ENCODE assay signal across 13 cellular contexts in genomic region chr10:124685251-124685650, GRCh38. TPM values are rescaled to one million over a fixed set of nuclear protein-coding genes. Genes with fewer than 3 reads are reported as not detected.
DNase-seq lines count a peak whose midpoint lies in the region; ATAC-seq and TF ChIP-seq lines count a peak whose summit lies in the region.
"Had no signal": no experiment of that assay in that cellular context is flagged by ENCODE, and none has a peak within 500 bp of the region (broad histone marks: within the 10 kb centered on the region; RNA-seq: fewer than 3 reads in every experiment).

No MANE protein-coding gene starts in this region.

- peak; percentile 42 for DNase-seq in activated CD8-positive, alpha-beta T cell treated with anti-CD3 and anti-CD28 coated beads for 36 hours
- DNase-seq in activated CD8-positive, alpha-beta T cell treated with anti-CD3 and anti-CD28 coated beads, Interleukin-2, amount 10 ng/mL, durations not matched to agents 7 days and 5 days, result no peak
- no peak for DNase-seq in central memory CD8-positive, alpha-beta T cell (ENCODE audit: low spot score in 2 of 2)
- peak in 1 of 2 donors; percentile 24 for DNase-seq in memory B cell (ENCODE audit: low spot score in 2 of 2)
- no peak for DNase-seq in tibial nerve (ENCODE audit: low spot score in 2 of 2)
- no peak for DNase-seq in AG20443 (ENCODE audit: low spot score)
- no peak for DNase-seq in SK-N-DZ (ENCODE audit: low spot score)
- DNase-seq in ureter (ENCODE audit: low spot score), result no peak
- DNase-seq: activated CD8-positive, alpha-beta memory T cell treated with anti-CD3 and anti-CD28 coated beads for 24 hours; kidney glomerular epithelial cell; NCI-H774; stimulated activated CD4-positive, alpha-beta T cell treated with anti-CD3 and anti-CD28 coated beads, Interleukin-2, amount 100 ng/mL, for 48 hours had no signal

- POLR2A ChIA-PET in activated CD8-positive, alpha-beta T cell treated with anti-CD3 and anti-CD28 coated beads for 36 hours (lab: Charles Lee), result interaction anchor here (0.8 to 1.8 kb wide), 5 partner anchors 13 to 34 kb away, joined by 3 to 5 read pairs (median 3); no protein-coding TSS in a partner anchor
- POLR2A ChIA-PET in activated CD8-positive, alpha-beta T cell treated with anti-CD3 and anti-CD28 coated beads, Interleukin-2, amount 10 ng/mL, durations not matched to agents 7 days and 5 days (lab: Charles Lee), result no interaction called here

- H3K9me3 ChIP-seq in tibial nerve, result no peaks in the 10 kb centered on the region
- H3K9me3 ChIP-seq: A549 had no signal

- H3K36me3 ChIP-seq in tibial nerve, result peaks cover 0 to 29% (median 0%) of the 10 kb centered on the region in 3 donors

- H3K4me1 Mint-ChIP-seq in activated CD8-positive, alpha-beta T cell treated with anti-CD3 and anti-CD28 coated beads for 36 hours (ENCODE audit: low read depth), result peaks cover 71% of the 10 kb centered on the region
- peaks cover 62% of the 10 kb centered on the region for H3K4me1 Mint-ChIP-seq in activated CD8-positive, alpha-beta T cell treated with anti-CD3 and anti-CD28 coated beads, Interleukin-2, amount 10 ng/mL, durations not matched to agents 7 days and 5 days (ENCODE audit: low read depth)
- peaks cover 78% of the 10 kb centered on the region for H3K4me1 Mint-ChIP-seq in central memory CD8-positive, alpha-beta T cell
- H3K4me1 Mint-ChIP-seq in memory B cell, result peaks cover 42% of the 10 kb centered on the region

- peak in 1 of 2 donors; percentile 28 for TF ChIP-seq POLR2A in tibial nerve (IDR thresholded peaks at IDR 0.05)

- WGBS in tibial nerve, 2 donors, result 63 to 66% methylated on average over 12 of the region's 12 CpGs

- no peaks in the 10 kb centered on the region for H3K27me3 Mint-ChIP-seq in activated CD8-positive, alpha-beta T cell treated with anti-CD3 and anti-CD28 coated beads for 36 hours
- no peaks in the 10 kb centered on the region for H3K27me3 Mint-ChIP-seq in activated CD8-positive, alpha-beta T cell treated with anti-CD3 and anti-CD28 coated beads, Interleukin-2, amount 10 ng/mL, durations not matched to agents 7 days and 5 days (ENCODE audit: low read depth)
- no peaks in the 10 kb centered on the region for H3K27me3 Mint-ChIP-seq in central memory CD8-positive, alpha-beta T cell
- H3K27me3 Mint-ChIP-seq in memory B cell, result no peaks in the 10 kb centered on the region

- TF ChIP-seq CTCF in activated CD8-positive, alpha-beta T cell treated with anti-CD3 and anti-CD28 coated beads for 36 hours (IDR thresholded peaks at IDR 0.05), result peak; percentile 15
- TF ChIP-seq CTCF in tibial nerve (IDR thresholded peaks at IDR 0.05), result no peak

- no peak for ATAC-seq in activated CD8-positive, alpha-beta T cell treated with anti-CD3 and anti-CD28 coated beads for 36 hours
- no peak for ATAC-seq in activated CD8-positive, alpha-beta T cell treated with anti-CD3 and anti-CD28 coated beads, Interleukin-2, amount 10 ng/mL, durations not matched to agents 7 days and 5 days
- ATAC-seq in central memory CD8-positive, alpha-beta T cell (replicated peaks; ENCODE audit: extremely low read depth, poor library complexity, severe bottlenecking), result no peak
- peak; percentile 73 for ATAC-seq in memory B cell (ENCODE audit: low read depth)
- ATAC-seq: A549 had no signal

- peaks cover 48% of the 10 kb centered on the region for H3K36me3 Mint-ChIP-seq in activated CD8-positive, alpha-beta T cell treated with anti-CD3 and anti-CD28 coated beads for 36 hours (ENCODE audit: low read depth)
- H3K36me3 Mint-ChIP-seq in activated CD8-positive, alpha-beta T cell treated with anti-CD3 and anti-CD28 coated beads, Interleukin-2, amount 10 ng/mL, durations not matched to agents 7 days and 5 days (ENCODE audit: low read depth), result peaks cover 56% of the 10 kb centered on the region
- peaks cover 33% of the 10 kb centered on the region for H3K36me3 Mint-ChIP-seq in central memory CD8-positive, alpha-beta T cell (ENCODE audit: insufficient read depth)
- H3K36me3 Mint-ChIP-seq in memory B cell, result peaks cover 15% of the 10 kb centered on the region

- peak overlapping the region; percentile 69 to 95 (median 92) for H3K27ac ChIP-seq in tibial nerve
- H3K27ac ChIP-seq: A549 had no signal

- CTCF ChIA-PET in activated CD8-positive, alpha-beta T cell treated with anti-CD3 and anti-CD28 coated beads for 36 hours (lab: Charles Lee), result interaction anchor here (0.9 to 5.1 kb wide), 8 partner anchors 8 to 58 kb away, joined by 3 to 54 read pairs (median 5); no protein-coding TSS in a partner anchor
- CTCF ChIA-PET in activated CD8-positive, alpha-beta T cell treated with anti-CD3 and anti-CD28 coated beads, Interleukin-2, amount 10 ng/mL, durations not matched to agents 7 days and 5 days (lab: Charles Lee), result interaction anchor here (1.2 to 11.0 kb wide), 5 partner anchors 12 to 56 kb away, joined by 4 to 136 read pairs (median 25); no protein-coding TSS in a partner anchor

- no peaks in the 10 kb centered on the region for H3K27me3 ChIP-seq in tibial nerve

- peak overlapping the region; percentile 11 for H3K27ac Mint-ChIP-seq in activated CD8-positive, alpha-beta T cell treated with anti-CD3 and anti-CD28 coated beads for 36 hours
- H3K27ac Mint-ChIP-seq in activated CD8-positive, alpha-beta T cell treated with anti-CD3 and anti-CD28 coated beads, Interleukin-2, amount 10 ng/mL, durations not matched to agents 7 days and 5 days, result no peak overlapping the region
- H3K27ac Mint-ChIP-seq in central memory CD8-positive, alpha-beta T cell (ENCODE audit: low read depth), result peak overlapping the region; percentile 86
- H3K27ac Mint-ChIP-seq in memory B cell, result peak overlapping the region; percentile 65

- H3K9me3 Mint-ChIP-seq in activated CD8-positive, alpha-beta T cell treated with anti-CD3 and anti-CD28 coated beads for 36 hours, result no peaks in the 10 kb centered on the region
- no peaks in the 10 kb centered on the region for H3K9me3 Mint-ChIP-seq in activated CD8-positive, alpha-beta T cell treated with anti-CD3 and anti-CD28 coated beads, Interleukin-2, amount 10 ng/mL, durations not matched to agents 7 days and 5 days (ENCODE audit: insufficient read depth)
- H3K9me3 Mint-ChIP-seq in central memory CD8-positive, alpha-beta T cell, result no peaks in the 10 kb centered on the region
- no peaks in the 10 kb centered on the region for H3K9me3 Mint-ChIP-seq in memory B cell

- intact Hi-C loops in activated CD8-positive, alpha-beta T cell treated with anti-CD3 and anti-CD28 coated beads for 36 hours (cut with micrococcal nuclease), result loop anchor here (5.0 kb wide), 2 partner anchors 33 to 57 kb away; partner anchors contain the start of gene FAM53B

- peaks cover 0 to 100% (median 69%) of the 10 kb centered on the region in 4 donors for H3K4me1 ChIP-seq in tibial nerve
- H3K4me1 ChIP-seq: A549 had no signal

- TF ChIP-seq EP300 in tibial nerve (IDR thresholded peaks at IDR 0.05), result peak in 1 of 2 donors; percentile 60

- no peak overlapping the region for H3K4me3 Mint-ChIP-seq in activated CD8-positive, alpha-beta T cell treated with anti-CD3 and anti-CD28 coated beads for 36 hours
- H3K4me3 Mint-ChIP-seq in activated CD8-positive, alpha-beta T cell treated with anti-CD3 and anti-CD28 coated beads, Interleukin-2, amount 10 ng/mL, durations not matched to agents 7 days and 5 days, result no peak overlapping the region
- peak overlapping the region; percentile 57 for H3K4me3 Mint-ChIP-seq in central memory CD8-positive, alpha-beta T cell
- no peak overlapping the region for H3K4me3 Mint-ChIP-seq in memory B cell

- H3K4me3 ChIP-seq in tibial nerve, result no peak overlapping the region
- H3K4me3 ChIP-seq: A549 had no signal

RNA-seq across cellular contexts. Expression of gene FAM53B, which starts 58.9 kb away (rescaled TPM):
- total RNA-seq in activated CD8-positive, alpha-beta T cell treated with anti-CD3 and anti-CD28 coated beads for 36 hours, result 10 to 100 TPM; 15.1 to 18.0 TPM
- total RNA-seq in activated CD8-positive, alpha-beta T cell treated with anti-CD3 and anti-CD28 coated beads, Interleukin-2, amount 10 ng/mL, durations not matched to agents 7 days and 5 days, result 10 to 100 TPM; 19.9 to 21.8 TPM
- 10 to 100 TPM; 60.8 to 84.8 (median 78.8) TPM for total RNA-seq in tibial nerve
- 17.1 and 21.9 TPM in 2 replicates for polyA plus RNA-seq in SK-N-DZ (2014; cell fraction: cytosol; rRNA removed)
- polyA plus RNA-seq in SK-N-DZ (2014; cell fraction: nucleus; rRNA removed), result 15.9 and 19.3 TPM in 2 replicates
- total RNA-seq in ureter, result 38.8 TPM
